In the genomic region with DNA sequence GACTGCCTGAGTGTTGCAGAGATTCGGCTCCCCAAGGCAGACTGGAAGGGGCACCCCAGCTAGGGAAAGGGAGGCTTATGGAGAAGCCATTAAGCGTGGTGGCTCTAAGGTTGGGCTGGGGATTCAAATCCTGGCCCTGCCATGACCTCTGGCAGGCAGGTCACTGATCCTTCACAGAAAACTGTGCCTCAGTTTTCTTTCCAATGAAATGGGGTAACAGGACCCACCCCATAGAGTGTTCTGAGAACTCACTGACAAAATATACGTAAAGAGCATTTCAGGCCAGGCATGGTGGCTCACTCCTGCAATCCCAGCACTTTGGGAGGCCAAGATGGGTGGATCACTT, we compare ENCODE assay signal across 19 cellular contexts. TPM values are rescaled to one million over a fixed set of nuclear protein-coding genes. Genes with fewer than 3 reads are reported as not detected.
DNase-seq lines count a peak whose midpoint lies in the region; ATAC-seq, FAIRE-seq and TF ChIP-seq lines count a peak whose summit lies in the region.
"Had no signal": no experiment of that assay in that cellular context is flagged by ENCODE, and none has a peak within 500 bp of the region (broad histone marks: within the 10 kb centered on the region; RNA-seq: fewer than 3 reads in every experiment).

No MANE protein-coding gene starts in this region.

- H3K4ac ChIP-seq in H1 (replicated peaks; ENCODE audit: insufficient read length, low read depth, low read length), result no peak overlapping the region

- H2BK5ac ChIP-seq in H1 (ENCODE audit: low read depth, low read length), result 0 out of 2 replicates have a peak overlapping the region, but pooled peaks have one; percentile 24

- H3K4me3 ChIP-seq in GM23338, result no peak overlapping the region
- H3K4me3 ChIP-seq in H1 (ENCODE audit: extremely low read depth in 1 of 4, insufficient read depth in 2 of 4, low read depth in 3 of 4, low read length in 4 of 4), result no peak overlapping the region
- H3K4me3 ChIP-seq in small intestine (ENCODE audit: low read depth in 1 of 2, low read length in 2 of 2), result no peak overlapping the region
- no peak overlapping the region for H3K4me3 ChIP-seq in suprapubic skin

- POLR2A ChIA-PET in H1 (lab: Charles Lee; ENCODE audit: partially characterized antibody), result interaction anchor here (1.1 kb wide), 1 partner anchor 259 kb away, joined by 3 read pairs; no protein-coding TSS in a partner anchor

- no peaks in the 10 kb centered on the region for H3K23me2 ChIP-seq in H1 (ENCODE audit: low read depth, low read length)

- H2BK12ac ChIP-seq in H1 (ENCODE audit: low read depth, low read length), result peak overlapping the region; percentile 50; the same call in 1 of the 2 replicates

- H3K79me2 ChIP-seq in GM23338 (replicated peaks; ENCODE audit: insufficient read depth) (no peaks in the 10 kb centered on the region), H1 (ENCODE audit: control insufficient read depth in 1 of 2, insufficient read depth in 2 of 2, low read length in 2 of 2) (no peaks in the 10 kb centered on the region)

- no peak for TF ChIP-seq POLR2A in H1 (IDR thresholded peaks at IDR 0.05; ENCODE audit: control extremely low read depth in 1 of 2, low read depth in 2 of 2, low read length in 2 of 2)
- no peak for TF ChIP-seq POLR2A in suprapubic skin (IDR thresholded peaks at IDR 0.05)

- H3K14ac ChIP-seq in H1 (ENCODE audit: insufficient read length), result no peak overlapping the region

- no peak overlapping the region for H3K18ac ChIP-seq in H1 (ENCODE audit: extremely low read depth, low read length)

- TF ChIP-seq CTCF in GM23338 (conservative IDR thresholded peaks at IDR 0.05; ENCODE audit: low read depth in 2 of 2) (no peak), H1 (IDR thresholded peaks at IDR 0.05; ENCODE audit: control extremely low read depth in 1 of 3, insufficient read depth in 1 of 3, low read depth in 1 of 3, low read length in 3 of 3) (no peak), suprapubic skin (IDR thresholded peaks at IDR 0.05) (no peak)

- ATAC-seq in GM23338 (no peak), memory B cell (ENCODE audit: low read depth) (no peak), HG03175 (IDR thresholded peaks at IDR 0.05; ENCODE audit: unreplicated experiment) (no peak)
- ATAC-seq: activated CD8-positive, alpha-beta T cell treated with anti-CD3 and anti-CD28 coated beads for 36 hours; activated T-cell treated with anti-CD3 and anti-CD28 coated beads, Interleukin-2, amount 50 U/mL, for 4 hours had no signal

- FAIRE-seq in H1 (lab: Jason Lieb, UNC), result no peak
- FAIRE-seq in small intestine (lab: Jason Lieb, UNC), result no peak
- FAIRE-seq: islet of Langerhans had no signal

- H3K36me3 Mint-ChIP-seq in GM23338 (ENCODE audit: low read depth) (peaks cover under 1% of the 10 kb centered on the region; the same call in 1 of the 3 replicates), memory B cell (peaks cover 3% of the 10 kb centered on the region)
- H3K36me3 Mint-ChIP-seq: activated naive CD8-positive, alpha-beta T cell; CD4-positive, CD25-positive, alpha-beta regulatory T cell had no signal

- no peak overlapping the region; the same call in 1 of the 2 replicates for H3K4me2 ChIP-seq in GM23338
- H3K4me2 ChIP-seq in H1 (ENCODE audit: insufficient read depth in 1 of 2, low read depth in 2 of 2, low read length in 2 of 2), result no peak overlapping the region

- DNase-seq in GM23338 (ENCODE audit: low spot score) (no peak), H1 (ENCODE audit: low read depth in 1 of 2, low spot score in 2 of 2) (no peak), memory B cell (ENCODE audit: low spot score in 2 of 2) (no peak), small intestine (no peak), NCI-H1436 (lab: John Stamatoyannopoulos, UW) (no peak), NCI-H2196 treated with DMSO at 0.1 percent for 48 hours (lab: John Stamatoyannopoulos, UW; ENCODE audit: unreplicated experiment) (no peak), suprapubic skin (ENCODE audit: low spot score in 2 of 2) (no peak)
- DNase-seq: activated T-cell treated with anti-CD3 and anti-CD28 coated beads, Interleukin-2, amount 50 U/mL, for 4 hours; CD4-positive, CD25-positive, alpha-beta regulatory T cell; NCI-H1092; NCI-H524; stimulated activated CD4-positive, alpha-beta T cell treated with anti-CD3 and anti-CD28 coated beads, Interleukin-4, amount 100 ng/mL, for 1 hour had no signal

- no peak overlapping the region for H4K8ac ChIP-seq in H1 (ENCODE audit: extremely low read depth, insufficient read depth, low read length)

- H3K27ac ChIP-seq in GM23338 (ENCODE audit: low read depth), result no peak overlapping the region
- H3K27ac ChIP-seq in H1 (ENCODE audit: low read depth, low read length), result no peak overlapping the region
- peak overlapping the region; percentile 87 to 91 for H3K27ac ChIP-seq in small intestine (ENCODE audit: low read depth in 1 of 2, low read length in 1 of 2)
- no peak overlapping the region for H3K27ac ChIP-seq in suprapubic skin

- no peak overlapping the region for H2BK20ac ChIP-seq in H1 (ENCODE audit: low read length)

- H2AFZ ChIP-seq in GM23338, result 0 out of 2 replicates have a peak overlapping the region, but pooled peaks have one; percentile 47
- no peak overlapping the region for H2AFZ ChIP-seq in H1 (ENCODE audit: low read length)

- H3K27me3 ChIP-seq in GM23338 (ENCODE audit: insufficient read depth) (no peaks in the 10 kb centered on the region), H1 (replicated peaks in 1 of 4; ENCODE audit: control insufficient read depth in 3 of 4, extremely low read depth in 1 of 4, insufficient read depth in 3 of 4, low read length in 3 of 4) (peaks cover 0 to 6% (median 2%) of the 10 kb centered on the region in 4 experiments; a peak in 2 of 7 replicates), small intestine (ENCODE audit: control insufficient read depth in 2 of 2, insufficient read depth in 2 of 2, low read length in 2 of 2) (no peaks in the 10 kb centered on the region), suprapubic skin (no peaks in the 10 kb centered on the region)

- H3K4me1 Mint-ChIP-seq in GM23338, result peaks cover 37% of the 10 kb centered on the region
- peaks cover 12% of the 10 kb centered on the region for H3K4me1 Mint-ChIP-seq in memory B cell

- H3K9ac ChIP-seq in H1 (replicated peaks in 1 of 4; ENCODE audit: extremely low read depth in 1 of 4, low read depth in 3 of 4, low read length in 3 of 4), result no peak overlapping the region

- H3K79me1 ChIP-seq in H1 (ENCODE audit: low read depth, low read length), result no peaks in the 10 kb centered on the region

- H3K9me3 Mint-ChIP-seq in GM23338 (no peaks in the 10 kb centered on the region; the same call in 2 of the 3 replicates), memory B cell (no peaks in the 10 kb centered on the region)
- H3K9me3 Mint-ChIP-seq: activated CD8-positive, alpha-beta T cell treated with anti-CD3 and anti-CD28 coated beads for 36 hours; activated T-cell treated with anti-CD3 and anti-CD28 coated beads, Interleukin-2, amount 50 U/mL, for 4 hours; CD4-positive, CD25-positive, alpha-beta regulatory T cell; T-helper 1 cell treated with Interleukin-12 subunit alpha and Interleukin-12 subunit beta and Interleukin-4 antibody, amounts not matched to agents 30 μg/mL and 1 μg/mL, for 36 hours had no signal

- TF ChIP-seq RAD21 in H1 (IDR thresholded peaks at IDR 0.05 in 1 of 2, conservative IDR thresholded peaks at IDR 0.05 in 1 of 2; ENCODE audit: low read depth in 2 of 2, low read length in 2 of 2), result no peak

- H3K27ac Mint-ChIP-seq in GM23338 (no peak overlapping the region), memory B cell (no peak overlapping the region)
- H3K27ac Mint-ChIP-seq: activated CD8-positive, alpha-beta T cell treated with anti-CD3 and anti-CD28 coated beads for 36 hours; activated naive CD8-positive, alpha-beta T cell; T-helper 1 cell treated with Interleukin-12 subunit alpha and Interleukin-12 subunit beta and Interleukin-4 antibody, amounts not matched to agents 30 μg/mL and 1 μg/mL, for 36 hours had no signal

- no peak overlapping the region for H3K4me3 Mint-ChIP-seq in GM23338
- H3K4me3 Mint-ChIP-seq in memory B cell, result peak overlapping the region; percentile 17
- H3K4me3 Mint-ChIP-seq: activated CD8-positive, alpha-beta T cell treated with anti-CD3 and anti-CD28 coated beads for 36 hours; activated naive CD8-positive, alpha-beta T cell; activated T-cell treated with anti-CD3 and anti-CD28 coated beads, Interleukin-2, amount 50 U/mL, for 4 hours; T-helper 1 cell treated with Interleukin-12 subunit alpha and Interleukin-12 subunit beta and Interleukin-4 antibody, amounts not matched to agents 30 μg/mL and 1 μg/mL, for 36 hours had no signal

- H3K27me3 Mint-ChIP-seq in GM23338 (ENCODE audit: insufficient read depth, low read depth, poor library complexity), result peaks cover 16% of the 10 kb centered on the region
- H3K27me3 Mint-ChIP-seq in memory B cell, result no peaks in the 10 kb centered on the region
- H3K27me3 Mint-ChIP-seq: activated naive CD8-positive, alpha-beta T cell had no signal

- CTCF ChIA-PET in H1 (lab: Charles Lee; ENCODE audit: partially characterized antibody), result interaction anchor here (0.6 to 1.2 kb wide), 4 partner anchors 9 to 169 kb away, joined by 3 to 4 read pairs (median 3); partner anchors contain the start of genes FLNB, HTD2 and RPP14

- no peak overlapping the region for H3K56ac ChIP-seq in H1 (replicated peaks; ENCODE audit: insufficient read length, low read depth, low read length)

- no peak overlapping the region for H4K5ac ChIP-seq in H1 (ENCODE audit: insufficient read length, low read depth, low read length)

- no peak overlapping the region for H3K23ac ChIP-seq in H1 (ENCODE audit: insufficient read length)

- no peak overlapping the region for H2BK15ac ChIP-seq in H1 (ENCODE audit: low read length)

- H3F3A ChIP-seq in GM23338 (replicated peaks; ENCODE audit: low read depth), result 0 out of 2 replicates have a peak, but pooled peaks cover 10% of the 10 kb centered on the region

- WGBS in H1 (ENCODE audit: extremely low coverage in 1 of 2, insufficient coverage in 1 of 2, insufficient read length in 1 of 2, insufficient replicate concordance in 2 of 2, low coverage in 1 of 2, low lambda C conversion rate in 2 of 2, missing lambda C conversion rate in 1 of 2), 2 experiments, result 82% methylated on average over 3 of the region's 3 CpGs; no CpG with 5 or more reads in 1 of the 2 experiments
- 33 to 82% (median 44%) methylated on average over 3 of the region's 3 CpGs for WGBS in small intestine, 3 donors
- 88% methylated on average over 3 of the region's 3 CpGs for WGBS in suprapubic skin

- H4K20me1 ChIP-seq in GM23338 (replicated peaks; ENCODE audit: insufficient read depth) (no peaks in the 10 kb centered on the region; the same call in 1 of the 2 replicates), H1 (replicated peaks in 1 of 2; ENCODE audit: control insufficient read depth in 1 of 2, insufficient read depth in 2 of 2, low read length in 2 of 2) (peaks cover 0 to 1% of the 10 kb centered on the region in 2 experiments)

- TF ChIP-seq EP300 in H1 (IDR thresholded peaks at IDR 0.05; ENCODE audit: borderline replicate concordance in 1 of 2, low read depth in 2 of 2, low read length in 2 of 2) (no peak), suprapubic skin (IDR thresholded peaks at IDR 0.05) (no peak)

- no peaks in the 10 kb centered on the region for H3K9me3 ChIP-seq in H1 (ENCODE audit: insufficient read depth in 2 of 2, low read depth in 1 of 2, low read length in 1 of 2)
- H3K9me3 ChIP-seq in small intestine (ENCODE audit: control insufficient read depth, low read depth), result no peaks in the 10 kb centered on the region
- no peaks in the 10 kb centered on the region for H3K9me3 ChIP-seq in suprapubic skin

- no peak overlapping the region for H4K91ac ChIP-seq in H1 (replicated peaks; ENCODE audit: insufficient read length, low read length)

- H2BK120ac ChIP-seq in H1 (replicated peaks; ENCODE audit: low read depth, low read length), result no peak overlapping the region

- peaks cover 29% of the 10 kb centered on the region for H3K4me1 ChIP-seq in GM23338 (ENCODE audit: insufficient read depth)
- peaks cover 4 to 24% (median 15%) of the 10 kb centered on the region in 4 experiments for H3K4me1 ChIP-seq in H1 (replicated peaks in 1 of 4; ENCODE audit: control insufficient read depth in 3 of 4, insufficient read depth in 4 of 4, low read length in 3 of 4)
- peaks cover 3 to 6% of the 10 kb centered on the region in 2 donors for H3K4me1 ChIP-seq in small intestine (ENCODE audit: control insufficient read depth in 2 of 2, insufficient read depth in 1 of 2, low read depth in 1 of 2, low read length in 1 of 2)
- H3K4me1 ChIP-seq in suprapubic skin, result peaks cover 34% of the 10 kb centered on the region

- H3K9me2 ChIP-seq in GM23338 (ENCODE audit: insufficient read depth), result no peaks in the 10 kb centered on the region; the same call in 1 of the 2 replicates

- H3K36me3 ChIP-seq in GM23338 (ENCODE audit: insufficient read depth), result no peaks in the 10 kb centered on the region; the same call in 1 of the 2 replicates
- H3K36me3 ChIP-seq in H1 (ENCODE audit: control insufficient read depth in 2 of 4, insufficient read depth in 4 of 4, low read length in 3 of 4), result peaks cover 0 to 3% (median 0%) of the 10 kb centered on the region in 4 experiments; a peak in 1 of 8 replicates
- no peaks in the 10 kb centered on the region for H3K36me3 ChIP-seq in small intestine (ENCODE audit: control insufficient read depth in 2 of 2, insufficient read depth in 2 of 2, low read length in 2 of 2)
- peaks cover 10% of the 10 kb centered on the region for H3K36me3 ChIP-seq in suprapubic skin

- H2AK5ac ChIP-seq in H1 (ENCODE audit: low read depth, low read length), result no peak overlapping the region

RNA-seq across cellular contexts. Expression of gene DNASE1L3, which starts 34.6 kb away (rescaled TPM):
- total RNA-seq in GM23338 (2014; rRNA removed; shearing (Covaris generic)), result not detected in 2 replicates
- polyA plus RNA-seq in GM23338 (2016; fragmentation: Nextera tagmentation; extraction: Ambion mirVana), result not detected in 2 replicates
- total RNA-seq in H1 (2021; fragmentation: NEBNext Ultra II Directional; extraction: Animal tissue kit (Norgen Biotek cat#: 25700)), result not detected in 2 replicates
- polyA plus RNA-seq in H1 (2011; rRNA removed), result not detected in 2 replicates
- polyA plus RNA-seq in H1 (2011; cell fraction: cytosol; rRNA removed), result not detected
- not detected for polyA plus RNA-seq in H1 (2011; cell fraction: nucleus; rRNA removed)
- polyA plus RNA-seq in H1 (2012, experiment 1 of 2), result not detected in 4 replicates
- not detected for polyA plus RNA-seq in H1 (2012, experiment 2 of 2)
- not detected for polyA plus RNA-seq in H1 (2013, experiment 1 of 2)
- not detected for polyA plus RNA-seq in H1 (2013, experiment 2 of 2)
- not detected in 2 replicates for polyA minus RNA-seq in H1 (2011; rRNA and poly(A)+ RNA removed)
- not detected for polyA minus RNA-seq in H1 (2011; cell fraction: cytosol; rRNA and poly(A)+ RNA removed)
- polyA minus RNA-seq in H1 (2011; cell fraction: nucleus; rRNA and poly(A)+ RNA removed), result not detected
- 10 to 100 TPM in 1 of 3 donors, 1 to 10 TPM in 2; 2.9 to 17.0 (median 4.2) TPM for polyA plus RNA-seq in small intestine
- 1 to 10 TPM in 3 of 4 donors, under 1 TPM in 1; 0.95 to 5.8 (median 4.3) TPM for total RNA-seq in suprapubic skin
- total RNA-seq: activated CD8-positive, alpha-beta T cell treated with anti-CD3 and anti-CD28 coated beads for 36 hours; activated T-cell treated with anti-CD3 and anti-CD28 coated beads, Interleukin-2, amount 50 U/mL, for 4 hours; CD4-positive, CD25-positive, alpha-beta regulatory T cell; fibroblast of lung; osteoblast had no signal
- polyA plus RNA-seq: fibroblast of lung had no signal

Comparison
In these comparisons a context has a peak if more than half of its experiments do, and no peak if none do; other contexts are left out.
1. H3K27ac ChIP-seq: peak in small intestine (2 of 2); none in GM23338 (single experiment), H1 (single experiment) and suprapubic skin (single experiment).